ENCODE assay signal across 1 cellular context in the genomic region with DNA sequence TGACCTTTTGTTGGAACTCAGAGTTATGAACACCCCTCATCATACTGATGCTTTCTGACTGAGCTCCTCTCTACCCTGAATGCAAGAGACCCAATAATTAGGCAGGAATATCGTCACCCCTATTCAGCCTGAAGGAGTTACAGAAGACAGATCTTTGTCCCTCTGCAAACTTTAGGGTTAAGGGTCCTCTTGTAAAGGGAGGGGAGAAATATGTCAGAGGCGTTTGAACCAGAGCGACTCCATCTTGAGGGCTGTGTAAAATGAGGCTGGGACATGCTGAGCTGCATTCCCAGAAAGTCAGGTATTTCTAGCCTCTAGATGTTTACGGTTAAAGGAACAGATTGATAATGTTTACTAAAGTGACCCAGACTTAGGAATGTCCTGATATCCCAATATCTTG.
TF ChIP-seq lines count a peak whose summit lies in the region.

No MANE protein-coding gene starts in this region.

TF ChIP-seq in K562, 482 proteins besides CTCF, POLR2A, EP300 and RAD21 (continued from another document and continues in another):
- no peak for TF ChIP-seq CHD7 (IDR thresholded peaks at IDR 0.05; ENCODE audit: low read depth, low read length)
- TF ChIP-seq NONO (IDR thresholded peaks at IDR 0.05; ENCODE audit: low read depth in 2 of 2, low read length in 1 of 2), result no peak
- TF ChIP-seq GABPB2 (CRISPR knock-in tag; conservative IDR thresholded peaks at IDR 0.05), result 0 out of 2 replicates have a peak, but pooled peaks have one; percentile 58
- no peak for TF ChIP-seq PURB (CRISPR knock-in tag; IDR thresholded peaks at IDR 0.05; ENCODE audit: low read depth)
- TF ChIP-seq, protein P1, sequence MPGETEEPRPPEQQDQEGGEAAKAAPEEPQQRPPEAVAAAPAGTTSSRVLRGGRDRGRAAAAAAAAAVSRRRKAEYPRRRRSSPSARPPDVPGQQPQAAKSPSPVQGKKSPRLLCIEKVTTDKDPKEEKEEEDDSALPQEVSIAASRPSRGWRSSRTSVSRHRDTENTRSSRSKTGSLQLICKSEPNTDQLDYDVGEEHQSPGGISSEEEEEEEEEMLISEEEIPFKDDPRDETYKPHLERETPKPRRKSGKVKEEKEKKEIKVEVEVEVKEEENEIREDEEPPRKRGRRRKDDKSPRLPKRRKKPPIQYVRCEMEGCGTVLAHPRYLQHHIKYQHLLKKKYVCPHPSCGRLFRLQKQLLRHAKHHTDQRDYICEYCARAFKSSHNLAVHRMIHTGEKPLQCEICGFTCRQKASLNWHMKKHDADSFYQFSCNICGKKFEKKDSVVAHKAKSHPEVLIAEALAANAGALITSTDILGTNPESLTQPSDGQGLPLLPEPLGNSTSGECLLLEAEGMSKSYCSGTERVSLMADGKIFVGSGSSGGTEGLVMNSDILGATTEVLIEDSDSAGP (CRISPR knock-in tag; IDR thresholded peaks at IDR 0.05), result no peak
- TF ChIP-seq TFAM (CRISPR knock-in tag; conservative IDR thresholded peaks at IDR 0.05), result no peak
- no peak for TF ChIP-seq ADNP (tag; IDR thresholded peaks at IDR 0.05)
- no peak for TF ChIP-seq DPF2 (IDR thresholded peaks at IDR 0.05)
- TF ChIP-seq BDP1 (IDR thresholded peaks at IDR 0.05; ENCODE audit: insufficient read depth, insufficient read length), result no peak
- TF ChIP-seq ZNF124 (CRISPR knock-in tag; IDR thresholded peaks at IDR 0.05), result no peak
- peak; percentile 93 for TF ChIP-seq ZNF668 (CRISPR knock-in tag; IDR thresholded peaks at IDR 0.05)
- TF ChIP-seq RBBP5 (IDR thresholded peaks at IDR 0.05; ENCODE audit: borderline replicate concordance, insufficient read depth, low read length, poor library complexity, severe bottlenecking), result no peak
- no peak for TF ChIP-seq KAT2B (IDR thresholded peaks at IDR 0.05; ENCODE audit: low read depth, low read length)
- TF ChIP-seq BRCA1 (IDR thresholded peaks at IDR 0.05), result no peak
- TF ChIP-seq BRCA1 (CRISPR knock-in tag; IDR thresholded peaks at IDR 0.05), result no peak
- TF ChIP-seq PCBP2 (IDR thresholded peaks at IDR 0.05; ENCODE audit: low read depth, low read length, poor library complexity, severe bottlenecking), result no peak
- no peak for TF ChIP-seq ZNF77 (CRISPR knock-in tag; IDR thresholded peaks at IDR 0.05)
- TF ChIP-seq POLR3A (IDR thresholded peaks at IDR 0.05; ENCODE audit: borderline replicate concordance, extremely low read depth, insufficient read depth, insufficient read length), result no peak
- TF ChIP-seq, protein P2, sequence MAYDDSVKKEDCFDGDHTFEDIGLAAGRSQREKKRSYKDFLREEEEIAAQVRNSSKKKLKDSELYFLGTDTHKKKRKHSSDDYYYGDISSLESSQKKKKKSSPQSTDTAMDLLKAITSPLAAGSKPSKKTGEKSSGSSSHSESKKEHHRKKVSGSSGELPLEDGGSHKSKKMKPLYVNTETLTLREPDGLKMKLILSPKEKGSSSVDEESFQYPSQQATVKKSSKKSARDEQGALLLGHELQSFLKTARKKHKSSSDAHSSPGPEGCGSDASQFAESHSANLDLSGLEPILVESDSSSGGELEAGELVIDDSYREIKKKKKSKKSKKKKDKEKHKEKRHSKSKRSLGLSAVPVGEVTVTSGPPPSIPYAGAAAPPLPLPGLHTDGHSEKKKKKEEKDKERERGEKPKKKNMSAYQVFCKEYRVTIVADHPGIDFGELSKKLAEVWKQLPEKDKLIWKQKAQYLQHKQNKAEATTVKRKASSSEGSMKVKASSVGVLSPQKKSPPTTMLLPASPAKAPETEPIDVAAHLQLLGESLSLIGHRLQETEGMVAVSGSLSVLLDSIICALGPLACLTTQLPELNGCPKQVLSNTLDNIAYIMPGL (CRISPR knock-in tag; IDR thresholded peaks at IDR 0.05), result no peak
- no peak for TF ChIP-seq BRF1 (IDR thresholded peaks at IDR 0.05; ENCODE audit: borderline replicate concordance, extremely low read depth, insufficient read length)
- no peak for TF ChIP-seq ETS1 (conservative IDR thresholded peaks at IDR 0.05; ENCODE audit: control insufficient read depth, low read depth, low read length)
- TF ChIP-seq CREM (IDR thresholded peaks at IDR 0.05; ENCODE audit: low read depth), result no peak
- no peak for TF ChIP-seq SRSF9 (IDR thresholded peaks at IDR 0.05; ENCODE audit: borderline replicate concordance, low read depth, low read length)
- peak; percentile 54 for TF ChIP-seq NFIX (CRISPR knock-in tag; IDR thresholded peaks at IDR 0.05; ENCODE audit: low read depth)
- peak; percentile 94 for TF ChIP-seq ZNF197 (CRISPR knock-in tag; IDR thresholded peaks at IDR 0.05; ENCODE audit: low read depth)
- TF ChIP-seq OTX1 (CRISPR knock-in tag; IDR thresholded peaks at IDR 0.05), result peak; percentile 77; the same call in 1 of the 2 replicates
- TF ChIP-seq DMBX1 (CRISPR knock-in tag; IDR thresholded peaks at IDR 0.05; ENCODE audit: borderline replicate concordance), result peak; percentile 96
- TF ChIP-seq FIP1L1 (IDR thresholded peaks at IDR 0.05; ENCODE audit: low read depth, low read length, poor library complexity, severe bottlenecking), result no peak
- no peak for TF ChIP-seq POLR2AphosphoS2 (IDR thresholded peaks at IDR 0.05; ENCODE audit: low read length)
- no peak for TF ChIP-seq BCOR (IDR thresholded peaks at IDR 0.05)
- TF ChIP-seq, protein P3, sequence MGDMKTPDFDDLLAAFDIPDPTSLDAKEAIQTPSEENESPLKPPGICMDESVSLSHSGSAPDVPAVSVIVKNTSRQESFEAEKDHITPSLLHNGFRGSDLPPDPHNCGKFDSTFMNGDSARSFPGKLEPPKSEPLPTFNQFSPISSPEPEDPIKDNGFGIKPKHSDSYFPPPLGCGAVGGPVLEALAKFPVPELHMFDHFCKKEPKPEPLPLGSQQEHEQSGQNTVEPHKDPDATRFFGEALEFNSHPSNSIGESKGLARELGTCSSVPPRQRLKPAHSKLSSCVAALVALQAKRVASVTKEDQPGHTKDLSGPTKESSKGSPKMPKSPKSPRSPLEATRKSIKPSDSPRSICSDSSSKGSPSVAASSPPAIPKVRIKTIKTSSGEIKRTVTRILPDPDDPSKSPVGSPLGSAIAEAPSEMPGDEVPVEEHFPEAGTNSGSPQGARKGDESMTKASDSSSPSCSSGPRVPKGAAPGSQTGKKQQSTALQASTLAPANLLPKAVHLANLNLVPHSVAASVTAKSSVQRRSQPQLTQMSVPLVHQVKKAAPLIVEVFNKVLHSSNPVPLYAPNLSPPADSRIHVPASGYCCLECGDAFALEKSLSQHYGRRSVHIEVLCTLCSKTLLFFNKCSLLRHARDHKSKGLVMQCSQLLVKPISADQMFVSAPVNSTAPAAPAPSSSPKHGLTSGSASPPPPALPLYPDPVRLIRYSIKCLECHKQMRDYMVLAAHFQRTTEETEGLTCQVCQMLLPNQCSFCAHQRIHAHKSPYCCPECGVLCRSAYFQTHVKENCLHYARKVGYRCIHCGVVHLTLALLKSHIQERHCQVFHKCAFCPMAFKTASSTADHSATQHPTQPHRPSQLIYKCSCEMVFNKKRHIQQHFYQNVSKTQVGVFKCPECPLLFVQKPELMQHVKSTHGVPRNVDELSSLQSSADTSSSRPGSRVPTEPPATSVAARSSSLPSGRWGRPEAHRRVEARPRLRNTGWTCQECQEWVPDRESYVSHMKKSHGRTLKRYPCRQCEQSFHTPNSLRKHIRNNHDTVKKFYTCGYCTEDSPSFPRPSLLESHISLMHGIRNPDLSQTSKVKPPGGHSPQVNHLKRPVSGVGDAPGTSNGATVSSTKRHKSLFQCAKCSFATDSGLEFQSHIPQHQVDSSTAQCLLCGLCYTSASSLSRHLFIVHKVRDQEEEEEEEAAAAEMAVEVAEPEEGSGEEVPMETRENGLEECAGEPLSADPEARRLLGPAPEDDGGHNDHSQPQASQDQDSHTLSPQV (IDR thresholded peaks at IDR 0.05), result peak; percentile 98
- TF ChIP-seq KDM2B (CRISPR knock-in tag; IDR thresholded peaks at IDR 0.05), result no peak
- TF ChIP-seq, protein P4, sequence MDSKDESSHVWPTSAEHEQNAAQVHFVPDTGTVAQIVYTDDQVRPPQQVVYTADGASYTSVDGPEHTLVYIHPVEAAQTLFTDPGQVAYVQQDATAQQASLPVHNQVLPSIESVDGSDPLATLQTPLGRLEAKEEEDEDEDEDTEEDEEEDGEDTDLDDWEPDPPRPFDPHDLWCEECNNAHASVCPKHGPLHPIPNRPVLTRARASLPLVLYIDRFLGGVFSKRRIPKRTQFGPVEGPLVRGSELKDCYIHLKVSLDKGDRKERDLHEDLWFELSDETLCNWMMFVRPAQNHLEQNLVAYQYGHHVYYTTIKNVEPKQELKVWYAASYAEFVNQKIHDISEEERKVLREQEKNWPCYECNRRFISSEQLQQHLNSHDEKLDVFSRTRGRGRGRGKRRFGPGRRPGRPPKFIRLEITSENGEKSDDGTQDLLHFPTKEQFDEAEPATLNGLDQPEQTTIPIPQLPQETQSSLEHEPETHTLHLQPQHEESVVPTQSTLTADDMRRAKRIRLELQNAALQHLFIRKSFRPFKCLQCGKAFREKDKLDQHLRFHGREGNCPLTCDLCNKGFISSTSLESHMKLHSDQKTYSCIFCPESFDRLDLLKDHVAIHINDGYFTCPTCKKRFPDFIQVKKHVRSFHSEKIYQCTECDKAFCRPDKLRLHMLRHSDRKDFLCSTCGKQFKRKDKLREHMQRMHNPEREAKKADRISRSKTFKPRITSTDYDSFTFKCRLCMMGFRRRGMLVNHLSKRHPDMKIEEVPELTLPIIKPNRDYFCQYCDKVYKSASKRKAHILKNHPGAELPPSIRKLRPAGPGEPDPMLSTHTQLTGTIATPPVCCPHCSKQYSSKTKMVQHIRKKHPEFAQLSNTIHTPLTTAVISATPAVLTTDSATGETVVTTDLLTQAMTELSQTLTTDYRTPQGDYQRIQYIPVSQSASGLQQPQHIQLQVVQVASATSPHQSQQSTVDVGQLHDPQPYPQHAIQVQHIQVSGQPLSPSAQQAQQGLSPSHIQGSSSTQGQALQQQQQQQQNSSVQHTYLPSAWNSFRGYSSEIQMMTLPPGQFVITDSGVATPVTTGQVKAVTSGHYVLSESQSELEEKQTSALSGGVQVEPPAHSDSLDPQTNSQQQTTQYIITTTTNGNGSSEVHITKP (IDR thresholded peaks at IDR 0.05; ENCODE audit: partially characterized antibody), result no peak
